In genomic region chr22:30216272-30216671, GRCh38 we compare ENCODE assay signal across 7 cellular contexts. TPM values are rescaled to one million over a fixed set of nuclear protein-coding genes. Genes with fewer than 3 reads are reported as not detected.
"Had no signal": no experiment of that assay in that cellular context is flagged by ENCODE, and none has a peak within 500 bp of the region (broad histone marks: within the 10 kb centered on the region; RNA-seq: fewer than 3 reads in every experiment).

No MANE protein-coding gene starts in this region.

RNA-seq across cellular contexts. Expression of gene LIF, which starts 30.3 kb away (rescaled TPM):
- total RNA-seq: naive thymus-derived CD8-positive, alpha-beta T cell had no signal
- polyA plus RNA-seq: naive thymus-derived CD8-positive, alpha-beta T cell had no signal

RNA-seq across cellular contexts. Expression of gene OSM, which starts 50.4 kb away (rescaled TPM):
- total RNA-seq: left ventricle myocardium superior, lung microvascular endothelial cell, progenitor cell of endocrine pancreas, pulmonary artery endothelial cell, renal cortical epithelial cell had no signal
- polyA plus RNA-seq: keratinocyte had no signal
